In genomic region chr15:94838281-94838680, GRCh38 we compare ENCODE assay signal across 28 cellular contexts.
"Had no signal": no experiment of that assay in that cellular context is flagged by ENCODE, and none has a peak within 500 bp of the region (broad histone marks: within the 10 kb centered on the region; RNA-seq: fewer than 3 reads in every experiment).

No MANE protein-coding gene starts in this region.

- H3K36me3 ChIP-seq: adrenal gland, esophagus squamous epithelium had no signal

- H3K4me3 Mint-ChIP-seq: activated CD4-positive, alpha-beta T cell treated with anti-CD3 and anti-CD28 coated beads, Interleukin-2, amount 10 ng/mL, durations not matched to agents 7 days and 5 days; activated CD8-positive, alpha-beta T cell treated with anti-CD3 and anti-CD28 coated beads for 36 hours; activated naive CD4-positive, alpha-beta T cell treated with anti-CD3 and anti-CD28 coated beads for 36 hours; activated naive CD4-positive, alpha-beta T cell treated with anti-CD3 and anti-CD28 coated beads, Interleukin-2, amount 50 U/mL, for 24 hours; activated naive CD8-positive, alpha-beta T cell treated with anti-CD3 and anti-CD28 coated beads for 36 hours; activated naive CD8-positive, alpha-beta T cell treated with anti-CD3 and anti-CD28 coated beads, Interleukin-2, amount 50 U/mL, for 24 hours; activated T-cell treated with anti-CD3 and anti-CD28 coated beads, Interleukin-2, amount 50 U/mL, for 4 hours; activated T-helper 17 cell treated with anti-CD3 and anti-CD28 coated beads, Interleukin-2, amount 50 U/mL, for 72 hours; brain; central memory CD8-positive, alpha-beta T cell; effector memory CD8-positive, alpha-beta T cell; WTC11 had no signal

- ATAC-seq: activated CD8-positive, alpha-beta T cell treated with anti-CD3 and anti-CD28 coated beads for 36 hours; activated naive CD8-positive, alpha-beta T cell treated with anti-CD3 and anti-CD28 coated beads, Interleukin-2, amount 50 U/mL, for 24 hours; activated T-cell treated with anti-CD3 and anti-CD28 coated beads, Interleukin-2, amount 50 U/mL, for 4 hours; activated T-helper 17 cell treated with anti-CD3 and anti-CD28 coated beads, Interleukin-2, amount 50 U/mL, for 72 hours; effector memory CD8-positive, alpha-beta T cell; WTC11 had no signal

- H3K27ac ChIP-seq: adrenal gland, epithelial cell of prostate, VCaP had no signal

- H3K4me1 Mint-ChIP-seq: activated CD4-positive, alpha-beta T cell treated with anti-CD3 and anti-CD28 coated beads, Interleukin-2, amount 10 ng/mL, durations not matched to agents 7 days and 5 days; activated naive CD4-positive, alpha-beta T cell treated with anti-CD3 and anti-CD28 coated beads, Interleukin-2, amount 50 U/mL, for 24 hours; activated naive CD8-positive, alpha-beta T cell treated with anti-CD3 and anti-CD28 coated beads for 36 hours; activated naive CD8-positive, alpha-beta T cell treated with anti-CD3 and anti-CD28 coated beads, Interleukin-2, amount 50 U/mL, for 24 hours; activated T-helper 17 cell treated with anti-CD3 and anti-CD28 coated beads, Interleukin-2, amount 50 U/mL, for 72 hours; brain; central memory CD8-positive, alpha-beta T cell; WTC11 had no signal

- DNase-seq: activated CD4-positive, alpha-beta T cell treated with anti-CD3 and anti-CD28 coated beads for 1 hour; activated CD4-positive, alpha-beta T cell treated with anti-CD3 and anti-CD28 coated beads for 4 hours; activated CD4-positive, alpha-beta T cell treated with anti-CD3 and anti-CD28 coated beads, Interleukin-2, amount 10 ng/mL, durations not matched to agents 7 days and 5 days; activated CD4-positive, alpha-beta T cell treated with anti-CD3 and anti-CD28 coated beads, Interleukin-2, amount 50 U/mL, for 48 hours; activated CD8-positive, alpha-beta memory T cell treated with anti-CD3 and anti-CD28 coated beads for 24 hours; activated CD8-positive, alpha-beta T cell treated with anti-CD3 and anti-CD28 coated beads for 36 hours; activated effector memory CD4-positive, alpha-beta T cell treated with Interleukin-2 at 50 U/mL for 16 hours; activated naive CD4-positive, alpha-beta T cell treated with anti-CD3 and anti-CD28 coated beads for 36 hours; activated naive CD8-positive, alpha-beta T cell treated with anti-CD3 and anti-CD28 coated beads for 36 hours; activated naive CD8-positive, alpha-beta T cell treated with anti-CD3 and anti-CD28 coated beads, Interleukin-2, amount 50 U/mL, for 24 hours; activated T-cell treated with anti-CD3 and anti-CD28 coated beads, Interleukin-2, amount 50 U/mL, for 4 hours; adrenal gland; amygdala; aorta; cortex of kidney; dermis blood vessel endothelial cell; effector CD4-positive, alpha-beta T cell; effector memory CD8-positive, alpha-beta T cell; esophagus squamous epithelium; head of caudate nucleus; T-helper 2 cell had no signal

- H3K27me3 ChIP-seq: adrenal gland had no signal

- H3K9me3 Mint-ChIP-seq: activated CD4-positive, alpha-beta T cell treated with anti-CD3 and anti-CD28 coated beads, Interleukin-2, amount 10 ng/mL, durations not matched to agents 7 days and 5 days; activated CD8-positive, alpha-beta T cell treated with anti-CD3 and anti-CD28 coated beads for 36 hours; activated naive CD4-positive, alpha-beta T cell treated with anti-CD3 and anti-CD28 coated beads, Interleukin-2, amount 50 U/mL, for 24 hours; activated naive CD8-positive, alpha-beta T cell treated with anti-CD3 and anti-CD28 coated beads for 36 hours; activated T-cell treated with anti-CD3 and anti-CD28 coated beads, Interleukin-2, amount 50 U/mL, for 4 hours; central memory CD8-positive, alpha-beta T cell had no signal

- H3K27ac Mint-ChIP-seq: activated CD4-positive, alpha-beta T cell treated with anti-CD3 and anti-CD28 coated beads, Interleukin-2, amount 10 ng/mL, durations not matched to agents 7 days and 5 days; activated CD8-positive, alpha-beta T cell treated with anti-CD3 and anti-CD28 coated beads for 36 hours; activated naive CD4-positive, alpha-beta T cell treated with anti-CD3 and anti-CD28 coated beads for 36 hours; activated naive CD4-positive, alpha-beta T cell treated with anti-CD3 and anti-CD28 coated beads, Interleukin-2, amount 50 U/mL, for 24 hours; activated naive CD8-positive, alpha-beta T cell treated with anti-CD3 and anti-CD28 coated beads for 36 hours; activated naive CD8-positive, alpha-beta T cell treated with anti-CD3 and anti-CD28 coated beads, Interleukin-2, amount 50 U/mL, for 24 hours; activated T-helper 17 cell treated with anti-CD3 and anti-CD28 coated beads, Interleukin-2, amount 50 U/mL, for 72 hours; brain; WTC11 had no signal

- H3K36me3 Mint-ChIP-seq: activated naive CD4-positive, alpha-beta T cell treated with anti-CD3 and anti-CD28 coated beads, Interleukin-2, amount 50 U/mL, for 24 hours; activated naive CD8-positive, alpha-beta T cell treated with anti-CD3 and anti-CD28 coated beads for 36 hours; brain had no signal

- H3K4me3 ChIP-seq: adrenal gland, esophagus squamous epithelium had no signal

- H3K9me3 ChIP-seq: adrenal gland, esophagus squamous epithelium had no signal

- H3K4me1 ChIP-seq: adrenal gland, esophagus squamous epithelium had no signal
